20 cellular contexts compared by ENCODE assay signal in genomic region chr14:96178674-96179321, GRCh38. TPM values are rescaled to one million over a fixed set of nuclear protein-coding genes. Genes with fewer than 3 reads are reported as not detected.
DNase-seq lines count a peak whose midpoint lies in the region; FAIRE-seq and TF ChIP-seq lines count a peak whose summit lies in the region.
"Had no signal": no experiment of that assay in that cellular context is flagged by ENCODE, and none has a peak within 500 bp of the region (broad histone marks: within the 10 kb centered on the region; RNA-seq: fewer than 3 reads in every experiment).

No MANE protein-coding gene starts in this region.

- H3K27me3 ChIP-seq in H1 (replicated peaks in 1 of 4; ENCODE audit: control insufficient read depth in 3 of 4, extremely low read depth in 1 of 4, insufficient read depth in 3 of 4, low read length in 3 of 4), result no peaks in the 10 kb centered on the region

- no peaks in the 10 kb centered on the region for H3K79me2 ChIP-seq in H1 (ENCODE audit: control insufficient read depth in 1 of 2, insufficient read depth in 2 of 2, low read length in 2 of 2)

- no peak overlapping the region for H4K5ac ChIP-seq in H1 (ENCODE audit: insufficient read length, low read depth, low read length)

- H3K4me3 ChIP-seq in H1 (ENCODE audit: extremely low read depth in 1 of 4, insufficient read depth in 2 of 4, low read depth in 3 of 4, low read length in 4 of 4), result no peak overlapping the region
- H3K4me3 ChIP-seq: tibial artery had no signal

- DNase-seq in ELR (ENCODE audit: low read depth) (peak; percentile 17), NAMALWA (ENCODE audit: low spot score) (peak; percentile 16), H1 (ENCODE audit: low read depth in 1 of 2, low spot score in 2 of 2) (no peak), posterior vena cava (ENCODE audit: low spot score) (peak; percentile 49), CD14-positive monocyte (ENCODE audit: low spot score) (no peak), head of caudate nucleus (no peak), NCI-H510A (lab: John Stamatoyannopoulos, UW) (no peak), SK-N-DZ (ENCODE audit: low spot score) (no peak)
- DNase-seq: activated CD4-positive, CD25-positive, alpha-beta regulatory T cell treated with anti-CD3 and anti-CD28 coated beads, Interleukin-2, amount 50 U/mL, for 72 hours; activated naive CD4-positive, alpha-beta T cell treated with Interleukin-2 at 50 U/mL for 16 hours; DND-41; KG1; left cardiac atrium; NCI-H226; occipital lobe; SHP77 had no signal

- CTCF ChIA-PET in H1 (lab: Charles Lee; ENCODE audit: partially characterized antibody), result interaction anchor here (0.6 to 2.9 kb wide), 7 partner anchors 9 to 96 kb away, joined by 3 to 8 read pairs (median 5); no protein-coding TSS in a partner anchor

- no peak for FAIRE-seq in H1 (lab: Jason Lieb, UNC)

- TF ChIP-seq CTCF in H1 (IDR thresholded peaks at IDR 0.05; ENCODE audit: control extremely low read depth in 1 of 3, insufficient read depth in 1 of 3, low read depth in 1 of 3, low read length in 3 of 3) (0 out of 4 replicates have a peak, but pooled peaks of 1 of the 3 experiments have one; percentile 5), CD14-positive monocyte (IDR thresholded peaks at IDR 0.05) (no peak)

- no peaks in the 10 kb centered on the region for H3K36me3 Mint-ChIP-seq in CD14-positive monocyte

- H3K4me3 Mint-ChIP-seq in CD14-positive monocyte, result no peak overlapping the region
- H3K4me3 Mint-ChIP-seq: dendritic cell treated with granulocyte-macrophage colony-stimulating factor and Interleukin-4, amounts not matched to agents 40 ng/mL and 50 ng/mL, for 4 days had no signal

- no peak for TF ChIP-seq EP300 in H1 (IDR thresholded peaks at IDR 0.05; ENCODE audit: borderline replicate concordance in 1 of 2, low read depth in 2 of 2, low read length in 2 of 2)

- H3K18ac ChIP-seq in H1 (ENCODE audit: extremely low read depth, low read length), result no peak overlapping the region

- H3K27ac ChIP-seq in H1 (ENCODE audit: low read depth, low read length), result no peak overlapping the region
- H3K27ac ChIP-seq: HL-60, tibial artery had no signal

- POLR2A ChIA-PET in H1 (lab: Charles Lee; ENCODE audit: partially characterized antibody), result no interaction called here

- intact Hi-C loops in posterior vena cava (cut with DNase I) (no loop called here), CD14-positive monocyte (cut with micrococcal nuclease) (no loop called here), head of caudate nucleus (cut with DNase I) (no loop called here)

- H3K27ac Mint-ChIP-seq in CD14-positive monocyte, result no peak overlapping the region
- H3K27ac Mint-ChIP-seq: dendritic cell treated with granulocyte-macrophage colony-stimulating factor and Interleukin-4, amounts not matched to agents 40 ng/mL and 50 ng/mL, for 4 days had no signal

- H3K23me2 ChIP-seq in H1 (ENCODE audit: low read depth, low read length), result no peaks in the 10 kb centered on the region

- no peaks in the 10 kb centered on the region for H3K4me1 ChIP-seq in H1 (replicated peaks in 1 of 4; ENCODE audit: control insufficient read depth in 3 of 4, insufficient read depth in 4 of 4, low read length in 3 of 4)

- no peak overlapping the region for H2BK12ac ChIP-seq in H1 (ENCODE audit: low read depth, low read length)

- no peaks in the 10 kb centered on the region for H3K79me1 ChIP-seq in H1 (ENCODE audit: low read depth, low read length)

- no peaks in the 10 kb centered on the region for H4K20me1 ChIP-seq in H1 (replicated peaks in 1 of 2; ENCODE audit: control insufficient read depth in 1 of 2, insufficient read depth in 2 of 2, low read length in 2 of 2)

- no peak overlapping the region for H2BK15ac ChIP-seq in H1 (ENCODE audit: low read length)

- no peak overlapping the region for H4K8ac ChIP-seq in H1 (ENCODE audit: extremely low read depth, insufficient read depth, low read length)

- no peak overlapping the region for H2BK20ac ChIP-seq in H1 (ENCODE audit: low read length)

- H3K36me3 ChIP-seq in H1 (ENCODE audit: control insufficient read depth in 2 of 4, insufficient read depth in 4 of 4, low read length in 3 of 4), result no peaks in the 10 kb centered on the region
- H3K36me3 ChIP-seq: tibial artery had no signal

- TF ChIP-seq POLR2A in H1 (IDR thresholded peaks at IDR 0.05; ENCODE audit: control extremely low read depth in 1 of 2, low read depth in 2 of 2, low read length in 2 of 2), result no peak

- H3K23ac ChIP-seq in H1 (ENCODE audit: insufficient read length), result no peak overlapping the region

- H2BK120ac ChIP-seq in H1 (replicated peaks; ENCODE audit: low read depth, low read length), result no peak overlapping the region

- peaks cover 3 to 14% (median 8%) of the 10 kb centered on the region in 3 donors for H3K27me3 Mint-ChIP-seq in CD14-positive monocyte (ENCODE audit: low read depth in 3 of 3)

- no peak overlapping the region for H3K56ac ChIP-seq in H1 (replicated peaks; ENCODE audit: insufficient read length, low read depth, low read length)

- no peaks in the 10 kb centered on the region; a peak in 1 of 4 replicates for H3K9me3 ChIP-seq in H1 (ENCODE audit: insufficient read depth in 2 of 2, low read depth in 1 of 2, low read length in 1 of 2)
- H3K9me3 ChIP-seq: tibial artery had no signal

- 78% methylated on average over 8 of the region's 8 CpGs; no CpG with 5 or more reads in 1 of the 2 experiments for WGBS in H1 (ENCODE audit: extremely low coverage in 1 of 2, insufficient coverage in 1 of 2, insufficient read length in 1 of 2, insufficient replicate concordance in 2 of 2, low coverage in 1 of 2, low lambda C conversion rate in 2 of 2, missing lambda C conversion rate in 1 of 2), 2 experiments

- no peak overlapping the region for H3K4me2 ChIP-seq in H1 (ENCODE audit: insufficient read depth in 1 of 2, low read depth in 2 of 2, low read length in 2 of 2)

- H3K9me3 Mint-ChIP-seq in CD14-positive monocyte, result peaks cover 0 to 5% (median 4%) of the 10 kb centered on the region in 7 donors
- H3K9me3 Mint-ChIP-seq: dendritic cell treated with granulocyte-macrophage colony-stimulating factor and Interleukin-4, amounts not matched to agents 40 ng/mL and 50 ng/mL, for 4 days had no signal

- no peaks in the 10 kb centered on the region for H3K4me1 Mint-ChIP-seq in CD14-positive monocyte

- 0 out of 2 replicates have a peak overlapping the region, but pooled peaks have one; percentile 37 for H2BK5ac ChIP-seq in H1 (ENCODE audit: low read depth, low read length)

- peak overlapping the region; percentile 65 for H3K4ac ChIP-seq in H1 (replicated peaks; ENCODE audit: insufficient read length, low read depth, low read length)

- TF ChIP-seq RAD21 in H1 (IDR thresholded peaks at IDR 0.05 in 1 of 2, conservative IDR thresholded peaks at IDR 0.05 in 1 of 2; ENCODE audit: low read depth in 2 of 2, low read length in 2 of 2), result 0 out of 4 replicates have a peak, but pooled peaks of 1 of the 2 experiments have one; percentile 14

- no peak overlapping the region for H3K14ac ChIP-seq in H1 (ENCODE audit: insufficient read length)

- no peak overlapping the region for H2AK5ac ChIP-seq in H1 (ENCODE audit: low read depth, low read length)

- no peak overlapping the region for H4K91ac ChIP-seq in H1 (replicated peaks; ENCODE audit: insufficient read length, low read length)

- H3K9ac ChIP-seq in H1 (replicated peaks in 1 of 4; ENCODE audit: extremely low read depth in 1 of 4, low read depth in 3 of 4, low read length in 3 of 4), result no peak overlapping the region

- 0 out of 2 replicates have a peak overlapping the region, but pooled peaks have one; percentile 29 for H2AFZ ChIP-seq in H1 (ENCODE audit: low read length)

TF ChIP-seq in H1, 55 proteins besides CTCF, POLR2A, EP300 and RAD21:
- TF ChIP-seq SP2 (IDR thresholded peaks at IDR 0.05; ENCODE audit: low read length) (no peak), TCF12 (IDR thresholded peaks at IDR 0.05; ENCODE audit: low read depth, low read length) (no peak), E2F6 (IDR thresholded peaks at IDR 0.05) (no peak), HDAC2 (IDR thresholded peaks at IDR 0.05; ENCODE audit: borderline replicate concordance in 1 of 2, low read depth in 2 of 2, low read length in 2 of 2) (no peak)

RNA-seq across cellular contexts. Expression of gene BDKRB2, which starts 25.8 kb away (rescaled TPM):
- 0.13 TPM in 2 replicates for total RNA-seq in H1 (2021; fragmentation: NEBNext Ultra II Directional; extraction: Animal tissue kit (Norgen Biotek cat#: 25700))
- polyA plus RNA-seq in H1 (2011; rRNA removed) (0.21 and 0.24 TPM in 2 replicates), CD14-positive monocyte (not detected)
- 0.28 TPM for polyA plus RNA-seq in H1 (2011; cell fraction: cytosol; rRNA removed)
- polyA plus RNA-seq in H1 (2011; cell fraction: nucleus; rRNA removed), result 0.30 TPM
- 0.20 to 0.33 TPM (median 0.26 TPM) in 4 replicates for polyA plus RNA-seq in H1 (2012, experiment 1 of 2)
- polyA plus RNA-seq in H1 (2012, experiment 2 of 2), result not detected
- polyA plus RNA-seq in H1 (2013, experiment 1 of 2), result 0.20 TPM
- polyA plus RNA-seq in H1 (2013, experiment 2 of 2), result 0.18 TPM
- polyA minus RNA-seq in H1 (2011; rRNA and poly(A)+ RNA removed), result 1.3 and 1.8 TPM in 2 replicates
- polyA minus RNA-seq in H1 (2011; cell fraction: cytosol; rRNA and poly(A)+ RNA removed), result 0.51 TPM
- polyA minus RNA-seq in H1 (2011; cell fraction: nucleus; rRNA and poly(A)+ RNA removed), result 0.70 TPM
- 10 to 100 TPM in 1 of 2 donors, 1 to 10 TPM in 1; 4.6 to 10.3 TPM for total RNA-seq in posterior vena cava
- 0.14 and 0.18 TPM in 2 replicates for polyA plus RNA-seq in SK-N-DZ (2014; cell fraction: cytosol; rRNA removed)
- not detected in 2 replicates for polyA plus RNA-seq in SK-N-DZ (2014; cell fraction: nucleus; rRNA removed)
- total RNA-seq: T-helper 2 cell treated with Interferon-gamma antibody and Interleukin-4, amounts not matched to agents 100 ng/mL and 5 ng/mL, for 36 hours had no signal

Comparison
In these comparisons a context has a peak if more than half of its experiments do, and no peak if none do; other contexts are left out.
1. DNase-seq: peak in ELR (single experiment), NAMALWA (single experiment) and posterior vena cava (single experiment); none in H1 (0 of 2), CD14-positive monocyte (single experiment), head of caudate nucleus (0 of 42), NCI-H510A (single experiment) and SK-N-DZ (single experiment).